ENCODE assay signal across 8 cellular contexts in genomic region chr4:184396001-184396400, GRCh38.
DNase-seq lines count a peak whose midpoint lies in the region; ATAC-seq and TF ChIP-seq lines count a peak whose summit lies in the region.
"Had no signal": no experiment of that assay in that cellular context is flagged by ENCODE, and none has a peak within 500 bp of the region (broad histone marks: within the 10 kb centered on the region; RNA-seq: fewer than 3 reads in every experiment).

No MANE protein-coding gene starts in this region.

- H3K36me3 ChIP-seq in psoas muscle (ENCODE audit: insufficient read depth in 1 of 2, low read depth in 1 of 2) (peaks cover 2 to 68% of the 10 kb centered on the region in 2 donors), upper lobe of right lung (peaks cover 82% of the 10 kb centered on the region)

- H3K4me3 ChIP-seq in psoas muscle (no peak overlapping the region), upper lobe of right lung (no peak overlapping the region)

- WGBS in psoas muscle, 3 donors, result 86 to 95% (median 88%) methylated on average over 14 of the region's 14 CpGs

- DNase-seq in NCI-H2107 treated with DMSO at 0.1 percent for 48 hours (lab: John Stamatoyannopoulos, UW; ENCODE audit: unreplicated experiment) (peak; percentile 37), psoas muscle (peak in 1 of 2 donors; percentile 58), NCI-H82 (lab: John Stamatoyannopoulos, UW) (no peak), HuH-7 (ENCODE audit: low spot score) (no peak), upper lobe of right lung (no peak)
- DNase-seq: immature natural killer cell had no signal

- H3K9me3 ChIP-seq in psoas muscle (no peaks in the 10 kb centered on the region), upper lobe of right lung (no peaks in the 10 kb centered on the region)

- peak; percentile 68 for ATAC-seq in HG02571 (IDR thresholded peaks at IDR 0.05; ENCODE audit: unreplicated experiment)
- ATAC-seq in psoas muscle, result peak in 1 of 4 donors; percentile 18
- ATAC-seq in upper lobe of right lung, result no peak

- intact Hi-C loops in psoas muscle (cut with DNase I) (loop anchor here in 1 of 2 donors (5.0 kb wide), 1 partner anchor 76 kb away; the partner anchor contains the start of gene IRF2), upper lobe of right lung (cut with DNase I) (no loop called here)

- in situ Hi-C loops in GM18951 (cut with MboI; ENCODE audit: low sequenced_read_pairs, unreplicated experiment), result no loop called here

- TF ChIP-seq POLR2A in GM18951 (IDR thresholded peaks at IDR 0.05; ENCODE audit: extremely low read depth, insufficient read depth, insufficient read length), result peak; percentile 41

- peak overlapping the region; percentile 84 for H3K27ac ChIP-seq in psoas muscle
- H3K27ac ChIP-seq in upper lobe of right lung, result no peak overlapping the region

- TF ChIP-seq CTCF in psoas muscle (IDR thresholded peaks at IDR 0.05), result no peak
- TF ChIP-seq CTCF in upper lobe of right lung (IDR thresholded peaks at IDR 0.05), result no peak

- H3K4me1 ChIP-seq in psoas muscle, result peaks cover 54% of the 10 kb centered on the region
- H3K4me1 ChIP-seq in upper lobe of right lung, result peaks cover 17% of the 10 kb centered on the region

- H3K27me3 ChIP-seq in psoas muscle (ENCODE audit: insufficient read depth in 3 of 3, low read length in 2 of 3) (no peaks in the 10 kb centered on the region), upper lobe of right lung (no peaks in the 10 kb centered on the region)
